1 cellular context compared by ENCODE assay signal in the genomic region with DNA sequence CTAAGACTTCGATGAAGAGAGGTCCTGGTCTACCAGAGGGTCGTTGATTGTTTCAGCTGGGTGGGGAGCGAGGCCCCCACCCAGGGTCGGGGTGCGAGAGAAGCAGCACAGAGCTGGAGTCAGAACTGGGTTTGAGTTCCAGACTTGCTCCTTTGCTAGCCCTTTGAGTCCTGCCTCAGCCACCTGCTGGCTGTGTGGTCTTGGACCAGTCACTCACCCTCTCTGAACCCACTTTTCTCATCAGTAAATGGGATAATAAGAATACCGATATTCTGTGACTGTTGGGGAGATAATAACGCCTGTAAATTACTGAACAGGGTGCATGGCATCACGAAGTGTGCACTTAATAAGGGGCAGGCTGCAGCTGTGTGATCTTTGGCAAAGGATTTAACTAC.
TF ChIP-seq lines count a peak whose summit lies in the region.

No MANE protein-coding gene starts in this region.

TF ChIP-seq in endothelial cell of umbilical vein, 7 proteins besides CTCF, POLR2A, EP300 and RAD21:
- TF ChIP-seq FOS (IDR thresholded peaks at IDR 0.05; ENCODE audit: borderline replicate concordance, insufficient read depth, low read length) = no peak
- TF ChIP-seq MYC (IDR thresholded peaks at IDR 0.05; ENCODE audit: low read depth, low read length) = no peak
- TF ChIP-seq MAX (IDR thresholded peaks at IDR 0.05; ENCODE audit: insufficient read depth, insufficient read length) = no peak
- no peak for TF ChIP-seq JUN (IDR thresholded peaks at IDR 0.05; ENCODE audit: borderline replicate concordance, insufficient read depth, insufficient read length, low read depth)
- no peak for TF ChIP-seq EZH2 (IDR thresholded peaks at IDR 0.05; ENCODE audit: borderline replicate concordance, low read depth, low read length, severe bottlenecking)
- TF ChIP-seq GATA2 (IDR thresholded peaks at IDR 0.05; ENCODE audit: insufficient read depth, insufficient read length, low read depth, low read length) = no peak
